ENCODE assay signal across 18 cellular contexts in the genomic region with DNA sequence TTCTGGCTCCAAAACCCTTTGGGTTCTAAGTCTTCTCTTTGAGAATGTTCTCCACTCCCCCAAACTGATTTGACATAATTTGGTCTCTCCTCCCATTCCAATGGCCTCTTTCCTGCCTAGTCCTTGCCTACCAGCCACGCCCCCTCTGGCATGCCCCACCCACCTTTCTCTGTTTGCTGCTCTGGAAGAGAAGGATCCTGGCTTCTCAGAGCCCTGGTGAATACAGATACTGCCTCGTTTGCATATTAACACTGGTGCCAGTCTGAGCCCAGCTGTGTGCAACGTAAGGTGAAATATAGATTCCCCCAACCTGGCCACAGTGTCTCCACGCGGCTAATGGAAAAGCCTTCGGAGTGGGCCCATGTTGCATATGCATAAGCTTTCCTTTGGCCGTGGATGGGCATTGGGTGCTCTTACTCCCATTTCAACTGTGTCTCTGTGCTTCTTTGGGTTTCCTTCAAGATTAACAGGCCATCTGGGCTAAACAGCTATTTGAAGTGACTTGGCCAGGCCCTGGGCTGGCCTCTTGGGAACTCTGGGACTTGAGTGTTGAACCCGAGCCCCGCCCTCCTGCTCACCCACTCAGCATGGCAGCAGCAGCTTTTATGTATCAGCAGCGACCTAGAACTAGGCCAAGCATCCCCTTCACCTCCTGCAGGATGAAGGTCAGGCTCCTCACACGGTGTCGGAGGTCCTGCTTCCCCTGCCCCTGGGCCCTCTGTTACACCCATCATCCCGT.
DNase-seq lines count a peak whose midpoint lies in the region; ATAC-seq and TF ChIP-seq lines count a peak whose summit lies in the region.
"Had no signal": no experiment of that assay in that cellular context is flagged by ENCODE, and none has a peak within 500 bp of the region (broad histone marks: within the 10 kb centered on the region; RNA-seq: fewer than 3 reads in every experiment).

No MANE protein-coding gene starts in this region.

- no peak overlapping the region for H3K9ac ChIP-seq in colonic mucosa (ENCODE audit: low read depth in 2 of 2, low read length in 2 of 2)

- no peak overlapping the region for H3K27ac Mint-ChIP-seq in activated CD4-positive, alpha-beta memory T cell treated with anti-CD3 and anti-CD28 coated beads, Interleukin-2, amount 10 ng/mL, durations not matched to agents 7 days and 5 days
- H3K27ac Mint-ChIP-seq in activated CD4-positive, alpha-beta memory T cell treated with anti-CD3 and anti-CD28 coated beads for 36 hours = no peak overlapping the region
- no peak overlapping the region for H3K27ac Mint-ChIP-seq in osteocyte (ENCODE audit: unreplicated experiment)
- H3K27ac Mint-ChIP-seq in CD4-positive, alpha-beta memory T cell = peak overlapping the region in 1 of 7 donors; percentile 72

- H3K36me3 Mint-ChIP-seq in activated CD4-positive, alpha-beta memory T cell treated with anti-CD3 and anti-CD28 coated beads, Interleukin-2, amount 10 ng/mL, durations not matched to agents 7 days and 5 days (ENCODE audit: low read depth) = no peaks in the 10 kb centered on the region
- no peaks in the 10 kb centered on the region for H3K36me3 Mint-ChIP-seq in activated CD4-positive, alpha-beta memory T cell treated with anti-CD3 and anti-CD28 coated beads for 36 hours
- H3K36me3 Mint-ChIP-seq in osteocyte (ENCODE audit: unreplicated experiment) = no peaks in the 10 kb centered on the region
- no peaks in the 10 kb centered on the region for H3K36me3 Mint-ChIP-seq in CD4-positive, alpha-beta memory T cell
- H3K36me3 Mint-ChIP-seq: CD8-positive, alpha-beta memory T cell had no signal

- H3K27ac ChIP-seq in HEK293 (ENCODE audit: extremely low read depth, low read depth, low read length) (no peak overlapping the region), colonic mucosa (no peak overlapping the region), adrenal gland (no peak overlapping the region)
- no peak overlapping the region for H3K27ac ChIP-seq in CD4-positive, alpha-beta memory T cell (ENCODE audit: low read depth, low read length)
- H3K27ac ChIP-seq: pancreas, WERI-Rb-1 had no signal

- H3K9me3 ChIP-seq in HEK293 (ENCODE audit: control insufficient read depth, insufficient read depth, low read depth, low read length) (no peaks in the 10 kb centered on the region), colonic mucosa (no peaks in the 10 kb centered on the region), adrenal gland (replicated peaks in 1 of 3) (no peaks in the 10 kb centered on the region)
- H3K9me3 ChIP-seq in CD4-positive, alpha-beta memory T cell (ENCODE audit: control insufficient read depth in 1 of 2, low read length in 2 of 2) = no peaks in the 10 kb centered on the region
- H3K9me3 ChIP-seq: pancreas had no signal

- TF ChIP-seq POLR2A in adrenal gland (IDR thresholded peaks at IDR 0.05) = no peak

- H3K4me1 ChIP-seq in HEK293 (ENCODE audit: control insufficient read depth, insufficient read depth, low read length) (no peaks in the 10 kb centered on the region), colonic mucosa (no peaks in the 10 kb centered on the region), adrenal gland (replicated peaks in 1 of 2) (no peaks in the 10 kb centered on the region)
- H3K4me1 ChIP-seq in CD4-positive, alpha-beta memory T cell (ENCODE audit: insufficient read depth, low read length) = no peaks in the 10 kb centered on the region
- H3K4me1 ChIP-seq: pancreas had no signal

- peak; percentile 14 for DNase-seq in activated CD4-positive, alpha-beta memory T cell treated with anti-CD3 and anti-CD28 coated beads, Interleukin-2, amount 10 ng/mL, durations not matched to agents 7 days and 5 days
- no peak for DNase-seq in activated CD4-positive, alpha-beta memory T cell treated with anti-CD3 and anti-CD28 coated beads for 36 hours
- peak; percentile 17 for DNase-seq in colonic mucosa
- peak; percentile 75 for DNase-seq in osteocyte (ENCODE audit: extremely low spot score, unreplicated experiment)
- DNase-seq in adrenal gland = no peak
- no peak for DNase-seq in CD4-positive, alpha-beta memory T cell
- DNase-seq: activated naive CD4-positive, alpha-beta T cell; anterior cingulate cortex; CD8-positive, alpha-beta memory T cell; left ventricle myocardium superior; NCI-H2029 treated with DMSO at 0.1 percent for 48 hours; NCI-H774; stimulated activated CD4-positive, alpha-beta T cell treated with anti-CD3 and anti-CD28 coated beads, Interleukin-4, amount 100 ng/mL, for 1 hour; SW 1271; WERI-Rb-1 had no signal

- CTCF ChIA-PET in activated CD4-positive, alpha-beta memory T cell treated with anti-CD3 and anti-CD28 coated beads, Interleukin-2, amount 10 ng/mL, durations not matched to agents 7 days and 5 days (lab: Charles Lee) = no interaction called here
- CTCF ChIA-PET in activated CD4-positive, alpha-beta memory T cell treated with anti-CD3 and anti-CD28 coated beads for 36 hours (lab: Charles Lee) = interaction anchor here (0.9 to 1.2 kb wide), 2 partner anchors 9 to 159 kb away, joined by 3 to 4 read pairs; no protein-coding TSS in a partner anchor
- CTCF ChIA-PET in HEK293 (lab: Yijun Ruan, JAX) = interaction anchor here (0.5 to 3.6 kb wide), 4 partner anchors 158 to 271 kb away, joined by 3 to 33 read pairs (median 3); no protein-coding TSS in a partner anchor
- CTCF ChIA-PET in CD4-positive, alpha-beta memory T cell (lab: Charles Lee; ENCODE audit: partially characterized antibody) = no interaction called here

- H3K36me3 ChIP-seq in HEK293 (ENCODE audit: control insufficient read depth in 2 of 2, insufficient read depth in 1 of 2, low read length in 2 of 2) = no peaks in the 10 kb centered on the region
- no peaks in the 10 kb centered on the region for H3K36me3 ChIP-seq in colonic mucosa
- no peaks in the 10 kb centered on the region for H3K36me3 ChIP-seq in adrenal gland (replicated peaks in 1 of 2)
- no peaks in the 10 kb centered on the region for H3K36me3 ChIP-seq in CD4-positive, alpha-beta memory T cell (ENCODE audit: insufficient read depth, low read length)
- H3K36me3 ChIP-seq: pancreas, WERI-Rb-1 had no signal

- no peak overlapping the region for H3K4me3 Mint-ChIP-seq in activated CD4-positive, alpha-beta memory T cell treated with anti-CD3 and anti-CD28 coated beads, Interleukin-2, amount 10 ng/mL, durations not matched to agents 7 days and 5 days
- H3K4me3 Mint-ChIP-seq in activated CD4-positive, alpha-beta memory T cell treated with anti-CD3 and anti-CD28 coated beads for 36 hours = no peak overlapping the region
- no peak overlapping the region for H3K4me3 Mint-ChIP-seq in osteocyte (ENCODE audit: unreplicated experiment)
- H3K4me3 Mint-ChIP-seq in CD4-positive, alpha-beta memory T cell = no peak overlapping the region
- H3K4me3 Mint-ChIP-seq: CD8-positive, alpha-beta memory T cell had no signal

- TF ChIP-seq CTCF in HEK293 (tag by site-specific recombination; IDR thresholded peaks at IDR 0.05) = no peak
- TF ChIP-seq CTCF in colonic mucosa (IDR thresholded peaks at IDR 0.05) = no peak
- TF ChIP-seq CTCF in osteocyte (IDR thresholded peaks at IDR 0.05) = no peak
- no peak for TF ChIP-seq CTCF in adrenal gland (IDR thresholded peaks at IDR 0.05)

- WGBS in adrenal gland, 4 donors = 75 to 84% (median 77%) methylated on average over 9 to 13 of the region's 13 CpGs

- H3K27me3 ChIP-seq in colonic mucosa (no peaks in the 10 kb centered on the region), adrenal gland (peaks cover 7% of the 10 kb centered on the region)
- peaks cover 5% of the 10 kb centered on the region for H3K27me3 ChIP-seq in CD4-positive, alpha-beta memory T cell (ENCODE audit: insufficient read depth, low read length)

- POLR2A ChIA-PET in activated CD4-positive, alpha-beta memory T cell treated with anti-CD3 and anti-CD28 coated beads, Interleukin-2, amount 10 ng/mL, durations not matched to agents 7 days and 5 days (lab: Charles Lee) = interaction anchor here (0.6 kb wide), 1 partner anchor 343 kb away, joined by 3 read pairs; no protein-coding TSS in a partner anchor
- POLR2A ChIA-PET in activated CD4-positive, alpha-beta memory T cell treated with anti-CD3 and anti-CD28 coated beads for 36 hours (lab: Charles Lee) = no interaction called here
- POLR2A ChIA-PET in HEK293 (lab: Yijun Ruan, JAX) = no interaction called here
- POLR2A ChIA-PET in CD4-positive, alpha-beta memory T cell (lab: Charles Lee; ENCODE audit: partially characterized antibody) = no interaction called here

- peaks cover 13% of the 10 kb centered on the region for H3K27me3 Mint-ChIP-seq in activated CD4-positive, alpha-beta memory T cell treated with anti-CD3 and anti-CD28 coated beads, Interleukin-2, amount 10 ng/mL, durations not matched to agents 7 days and 5 days
- H3K27me3 Mint-ChIP-seq in activated CD4-positive, alpha-beta memory T cell treated with anti-CD3 and anti-CD28 coated beads for 36 hours = peaks cover 15% of the 10 kb centered on the region
- peaks cover 13% of the 10 kb centered on the region for H3K27me3 Mint-ChIP-seq in osteocyte (ENCODE audit: unreplicated experiment)
- H3K27me3 Mint-ChIP-seq in CD4-positive, alpha-beta memory T cell = peaks cover 3 to 6% of the 10 kb centered on the region in 2 donors

- H3K4me3 ChIP-seq in HEK293 (ENCODE audit: low read depth, low read length) (no peak overlapping the region), colonic mucosa (no peak overlapping the region), adrenal gland (no peak overlapping the region)
- no peak overlapping the region for H3K4me3 ChIP-seq in CD4-positive, alpha-beta memory T cell (ENCODE audit: low read length in 2 of 2)
- H3K4me3 ChIP-seq: pancreas had no signal

- H3K4me1 Mint-ChIP-seq in activated CD4-positive, alpha-beta memory T cell treated with anti-CD3 and anti-CD28 coated beads, Interleukin-2, amount 10 ng/mL, durations not matched to agents 7 days and 5 days = peaks cover 2% of the 10 kb centered on the region
- H3K4me1 Mint-ChIP-seq in activated CD4-positive, alpha-beta memory T cell treated with anti-CD3 and anti-CD28 coated beads for 36 hours (ENCODE audit: low read depth) = no peaks in the 10 kb centered on the region
- no peaks in the 10 kb centered on the region for H3K4me1 Mint-ChIP-seq in osteocyte (ENCODE audit: unreplicated experiment)
- peaks cover 0 to 3% (median under 1%) of the 10 kb centered on the region in 4 donors for H3K4me1 Mint-ChIP-seq in CD4-positive, alpha-beta memory T cell

- intact Hi-C loops in activated CD4-positive, alpha-beta memory T cell treated with anti-CD3 and anti-CD28 coated beads for 36 hours (cut with micrococcal nuclease) = no loop called here
- intact Hi-C loops in colonic mucosa (cut with DNase I) = no loop called here
- intact Hi-C loops in adrenal gland (cut with DNase I) = no loop called here
- intact Hi-C loops in CD4-positive, alpha-beta memory T cell (cut with micrococcal nuclease) = no loop called here

- H3K9me3 Mint-ChIP-seq in activated CD4-positive, alpha-beta memory T cell treated with anti-CD3 and anti-CD28 coated beads, Interleukin-2, amount 10 ng/mL, durations not matched to agents 7 days and 5 days = no peaks in the 10 kb centered on the region
- H3K9me3 Mint-ChIP-seq in activated CD4-positive, alpha-beta memory T cell treated with anti-CD3 and anti-CD28 coated beads for 36 hours = no peaks in the 10 kb centered on the region
- H3K9me3 Mint-ChIP-seq in osteocyte (ENCODE audit: unreplicated experiment) = no peaks in the 10 kb centered on the region
- no peaks in the 10 kb centered on the region for H3K9me3 Mint-ChIP-seq in CD4-positive, alpha-beta memory T cell
- H3K9me3 Mint-ChIP-seq: CD8-positive, alpha-beta memory T cell had no signal

- ATAC-seq in HG03159 (IDR thresholded peaks at IDR 0.05; ENCODE audit: unreplicated experiment) = no peak
- ATAC-seq: left ventricle myocardium superior had no signal

Comparison
In these comparisons a context has a peak if more than half of its experiments do, and no peak if none do; other contexts are left out.
1. DNase-seq: peak in activated CD4-positive, alpha-beta memory T cell treated with anti-CD3 and anti-CD28 coated beads, Interleukin-2, amount 10 ng/mL, durations not matched to agents 7 days and 5 days (single experiment), colonic mucosa (single experiment) and osteocyte (single experiment); none in activated CD4-positive, alpha-beta memory T cell treated with anti-CD3 and anti-CD28 coated beads for 36 hours (single experiment), adrenal gland (0 of 7) and CD4-positive, alpha-beta memory T cell (0 of 5).
2. CTCF ChIA-PET loops: an anchor here in activated CD4-positive, alpha-beta memory T cell treated with anti-CD3 and anti-CD28 coated beads for 36 hours (0.9 to 1.2 kb wide) and HEK293 (0.5 to 3.6 kb wide); none called in activated CD4-positive, alpha-beta memory T cell treated with anti-CD3 and anti-CD28 coated beads, Interleukin-2, amount 10 ng/mL, durations not matched to agents 7 days and 5 days and CD4-positive, alpha-beta memory T cell.